24 cellular contexts compared by ENCODE assay signal in the genomic region with DNA sequence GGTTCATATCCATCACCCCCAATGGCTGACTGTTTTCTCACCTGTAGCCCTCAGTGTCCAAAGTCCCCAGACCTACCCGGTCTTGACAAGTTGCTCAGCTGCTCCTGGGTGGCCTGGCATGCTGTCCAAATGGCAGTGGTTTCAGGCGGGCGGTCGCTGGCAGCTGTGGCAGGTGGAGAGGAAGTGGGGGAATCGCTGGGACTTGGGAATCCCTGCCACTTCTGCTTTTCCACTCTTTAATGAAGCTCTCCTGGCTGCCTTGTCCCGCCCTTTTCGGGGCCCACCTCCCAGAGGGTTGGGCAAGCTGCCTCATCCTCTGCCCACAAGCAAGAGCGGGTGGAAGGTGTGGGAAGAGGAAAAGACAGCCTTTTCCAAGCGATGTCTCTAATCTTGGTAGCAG. TPM values are rescaled to one million over a fixed set of nuclear protein-coding genes. Genes with fewer than 3 reads are reported as not detected.
A peak's percentile ranks its signal among the peaks of the same experiment; 100 is the strongest.
DNase-seq lines count a peak whose midpoint lies in the region; ATAC-seq, FAIRE-seq and TF ChIP-seq lines count a peak whose summit lies in the region.
"Had no signal": no experiment of that assay in that cellular context is flagged by ENCODE, and none has a peak within 500 bp of the region (broad histone marks: within the 10 kb centered on the region; RNA-seq: fewer than 3 reads in every experiment).

A gene with protein sequence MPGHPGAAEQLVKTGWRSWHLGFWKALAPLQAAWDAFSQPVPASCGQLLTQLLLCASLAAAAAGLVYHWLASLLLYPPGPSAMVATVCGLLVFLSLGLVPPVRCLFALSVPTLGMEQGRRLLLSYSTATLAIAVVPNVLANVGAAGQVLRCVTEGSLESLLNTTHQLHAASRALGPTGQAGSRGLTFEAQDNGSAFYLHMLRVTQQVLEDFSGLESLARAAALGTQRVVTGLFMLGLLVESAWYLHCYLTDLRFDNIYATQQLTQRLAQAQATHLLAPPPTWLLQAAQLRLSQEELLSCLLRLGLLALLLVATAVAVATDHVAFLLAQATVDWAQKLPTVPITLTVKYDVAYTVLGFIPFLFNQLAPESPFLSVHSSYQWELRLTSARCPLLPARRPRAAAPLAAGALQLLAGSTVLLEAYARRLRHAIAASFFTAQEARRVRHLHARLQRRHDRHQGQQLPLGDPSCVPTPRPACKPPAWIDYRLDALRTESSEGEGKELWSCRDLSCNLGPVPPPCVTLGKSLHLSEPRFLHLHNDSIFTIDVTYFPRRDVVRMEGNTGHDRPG (minus strand): TSS at position 214 of the 400 bp plus-strand sequence. CDS start 94 bp downstream, at position 120.

- POLR2A ChIA-PET in GM12878 (lab: Charles Lee), result interaction anchor here (2.2 kb wide), 1 partner anchor 136 kb away, joined by 9 read pairs; no protein-coding TSS in a partner anchor

- ATAC-seq in GM12878, result no peak
- no peak for ATAC-seq in HG02763 (IDR thresholded peaks at IDR 0.05; ENCODE audit: unreplicated experiment)
- ATAC-seq: effector memory CD8-positive, alpha-beta T cell; sciatic nerve had no signal

- H3K9me3 ChIP-seq in GM12878 (replicated peaks; ENCODE audit: control insufficient read depth, insufficient read depth, low read length), result no peaks in the 10 kb centered on the region
- no peaks in the 10 kb centered on the region for H3K9me3 ChIP-seq in Peyer's patch
- H3K9me3 ChIP-seq: ascending aorta, MG63, ovary, uterus had no signal

- WGBS in GM12878 (ENCODE audit: insufficient coverage, insufficient replicate concordance, low lambda C conversion rate, missing lambda C conversion rate), result 65% methylated on average over 9 of the region's 9 CpGs

- 0 out of 2 replicates have a peak within 1 kb of the TSS, but pooled peaks have one; percentile 4 for H3K9ac ChIP-seq in GM12878 (ENCODE audit: control insufficient read depth, insufficient read depth, low read length)

- peak within 1 kb of the TSS; percentile 76 for H3K27ac ChIP-seq in GM12878 (ENCODE audit: control insufficient read depth, insufficient read depth)
- H3K27ac ChIP-seq in substantia nigra (ENCODE audit: low read depth, low read length, poor library complexity, severe bottlenecking), result no peak within 1 kb of the TSS
- H3K27ac ChIP-seq in Peyer's patch, result no peak within 1 kb of the TSS
- H3K27ac ChIP-seq: ascending aorta, ovary, SK-N-MC, uterus had no signal

- FAIRE-seq in GM12878 (lab: Jason Lieb, UNC), result no peak

- H3K4me3 ChIP-seq in NB4 (ENCODE audit: low read depth, low read length) (peak within 1 kb of the TSS; percentile 6), GM12878 (no peak within 1 kb of the TSS; the same call in 1 of the 2 replicates), Peyer's patch (no peak within 1 kb of the TSS)
- H3K4me3 ChIP-seq: ascending aorta, MG63, ovary, SK-N-MC, uterus had no signal

- no peaks in the 10 kb centered on the region for H3K27me3 ChIP-seq in GM12878 (replicated peaks in 1 of 2; ENCODE audit: control insufficient read depth in 2 of 2, insufficient read depth in 2 of 2, low read length in 1 of 2)
- no peaks in the 10 kb centered on the region for H3K27me3 ChIP-seq in Peyer's patch
- H3K27me3 ChIP-seq: ascending aorta, MG63, ovary, uterus had no signal

- H3K4me2 ChIP-seq in GM12878 (ENCODE audit: control insufficient read depth, insufficient read depth), result no peak within 1 kb of the TSS; the same call in 1 of the 2 replicates

- no peaks in the 10 kb centered on the region for H4K20me1 ChIP-seq in GM12878 (ENCODE audit: control insufficient read depth, insufficient read depth)

- H3K36me3 ChIP-seq in GM12878 (ENCODE audit: control insufficient read depth in 2 of 2, insufficient read depth in 2 of 2, low read length in 1 of 2) (no peaks in the 10 kb centered on the region), Peyer's patch (no peaks in the 10 kb centered on the region)
- H3K36me3 ChIP-seq: ascending aorta, MG63, ovary, uterus had no signal

- no peak for TF ChIP-seq RAD21 in GM12878 (IDR thresholded peaks at IDR 0.05; ENCODE audit: insufficient read depth, low read depth, low read length)

- in situ Hi-C loops in GM12878 (cut with MboI), result loop anchor here (10.0 kb wide), 1 partner anchor 134 kb away; a partner anchor contains a TSS

- peak; percentile 12 to 24 for DNase-seq in AML-193 (lab: John Stamatoyannopoulos, UW)
- DNase-seq in GF-D8 (lab: John Stamatoyannopoulos, UW), result peak; percentile 38
- DNase-seq in NB4 (ENCODE audit: low read depth), result peak; percentile 86
- DNase-seq in GM12878 (ENCODE audit: low read depth, low spot score), result no peak
- no peak for DNase-seq in substantia nigra (lab: John Stamatoyannopoulos, UW)
- no peak for DNase-seq in Peyer's patch
- no peak for DNase-seq in NCI-H2227 treated with DMSO at 0.1 percent for 48 hours (lab: John Stamatoyannopoulos, UW)
- DNase-seq: activated CD4-positive, alpha-beta T cell treated with anti-CD3 and anti-CD28 coated beads, Interleukin-2, amount 10 ng/mL, durations not matched to agents 7 days and 5 days; activated naive CD4-positive, alpha-beta T cell treated with anti-CD3 and anti-CD28 coated beads, Interleukin-2, amount 10 ng/mL, durations not matched to agents 7 days and 5 days; activated T-cell treated with anti-CD3 and anti-CD28 coated beads, Interleukin-2, amount 50 U/mL, for 1 hour; COR-L47; effector memory CD8-positive, alpha-beta T cell; glutamatergic neuron; MG63; NCI-H1930; NCI-H510A; ovary; uterus had no signal

- SMC1A ChIA-PET in GM12878 (lab: Charles Lee; ENCODE audit: uncharacterized antibody, unreplicated experiment), result interaction anchor here (0.8 to 4.3 kb wide), 10 partner anchors 9 to 136 kb away, joined by 3 to 19 read pairs (median 4); no protein-coding TSS in a partner anchor

- intact Hi-C loops in GM12878 (cut with micrococcal nuclease; ENCODE audit: unreplicated experiment), result no loop called here

- H3K79me2 ChIP-seq in GM12878 (ENCODE audit: control insufficient read depth, insufficient read depth, low read length), result no peaks in the 10 kb centered on the region

- H3K4me1 ChIP-seq in GM12878 (ENCODE audit: control insufficient read depth, insufficient read depth, low read length), result peaks cover 70% of the 10 kb centered on the region
- no peaks in the 10 kb centered on the region for H3K4me1 ChIP-seq in Peyer's patch
- H3K4me1 ChIP-seq: ascending aorta, uterus had no signal

- RAD21 ChIA-PET in GM12878 (lab: Charles Lee; ENCODE audit: unreplicated experiment), result interaction anchor here (1.2 kb wide), 1 partner anchor 31 kb away, joined by 4 read pairs; no protein-coding TSS in a partner anchor

- TF ChIP-seq CTCF in NB4 (IDR thresholded peaks at IDR 0.05; ENCODE audit: low read depth, low read length) (no peak), GM12878 (IDR thresholded peaks at IDR 0.05 in 2 of 3, conservative IDR thresholded peaks at IDR 0.05 in 1 of 3; ENCODE audit: control insufficient read depth in 2 of 3, extremely low read depth in 1 of 3, insufficient read depth in 1 of 3, low read depth in 3 of 3, low read length in 3 of 3) (no peak), Peyer's patch (IDR thresholded peaks at IDR 0.05) (no peak)

- no peak within 1 kb of the TSS; the same call in 1 of the 2 replicates for H2AFZ ChIP-seq in GM12878 (ENCODE audit: control insufficient read depth, low read depth, low read length)

- TF ChIP-seq POLR2A in NB4 (IDR thresholded peaks at IDR 0.05; ENCODE audit: extremely low read depth, insufficient read length) (no peak), GM12878 (IDR thresholded peaks at IDR 0.05; ENCODE audit: low read depth, low read length) (no peak), Peyer's patch (IDR thresholded peaks at IDR 0.05) (no peak)

- BruUV-seq in GM12878 (replicated peaks; lab: Mats Ljungman, UMichigan), result no TSS peak

- CTCF ChIA-PET in GM12878 (lab: Yijun Ruan, JAX), result interaction anchor here (1.1 to 4.3 kb wide), 8 partner anchors 9 to 139 kb away, joined by 3 to 43 read pairs (median 9); a partner anchor contains a TSS

- TF ChIP-seq EP300 in GM12878 (IDR thresholded peaks at IDR 0.05; ENCODE audit: borderline replicate concordance in 1 of 2, control insufficient read depth in 1 of 2, low read depth in 2 of 2, low read length in 2 of 2), result no peak

RNA-seq across cellular contexts. Expression of the gene that starts here (rescaled TPM):
- total RNA-seq in GM12878 (2013; cell fraction: nucleolus; rRNA removed), result 1.2 and 1.3 TPM in 2 replicates
- total RNA-seq in GM12878 (2014; rRNA removed) (0.11 and 0.45 TPM in 2 replicates), GM12878 (2014; rRNA removed; fragmentation: Illumina TruSeq; extraction: Trizol) (0.09 TPM in 1 of 2 replicates, not detected in the other), GM12878 (2021) (0.23 and 0.35 TPM in 2 replicates), Peyer's patch (not detected)
- not detected for polyA plus RNA-seq in GM12878 (2011; ENCODE audit: low read depth)
- polyA plus RNA-seq in GM12878 (2011; rRNA removed) (0.17 and 0.22 TPM in 2 replicates), GM12878 (2014; fragmentation: Illumina TruSeq; extraction: Trizol) (0.15 and 0.46 TPM in 2 replicates), GM12878 (2014; fragmentation: Nextera tagmentation; extraction: Ambion mirVana) (under 1 TPM in 1 of 2 experiments, not detected in 1; 0.09 TPM), GM12878 (2014; rRNA removed) (0.19 and 0.46 TPM in 2 replicates), GM12878 (2016; fragmentation: Nextera tagmentation; extraction: Ambion mirVana) (under 1 TPM; 0.14 to 0.23 TPM)
- 0.16 and 0.28 TPM in 2 replicates for polyA plus RNA-seq in GM12878 (2011; cell fraction: cytosol; rRNA removed)
- polyA plus RNA-seq in GM12878 (2011; cell fraction: nucleus; rRNA removed), result 0.19 and 0.22 TPM in 2 replicates
- polyA plus RNA-seq in GM12878 (2012), result 0.17 and 0.24 TPM in 2 replicates
- polyA minus RNA-seq in GM12878 (2011; rRNA and poly(A)+ RNA removed), result 0.15 and 0.22 TPM in 2 replicates
- not detected in 2 replicates for polyA minus RNA-seq in GM12878 (2011; cell fraction: cytosol; rRNA and poly(A)+ RNA removed)
- polyA minus RNA-seq in GM12878 (2011; cell fraction: nucleus; rRNA and poly(A)+ RNA removed), result 0.12 and 0.29 TPM in 2 replicates
- total RNA-seq: activated CD4-positive, alpha-beta T cell treated with anti-CD3 and anti-CD28 coated beads, Interleukin-2, amount 10 ng/mL, durations not matched to agents 7 days and 5 days; ascending aorta; cerebellum; liver; ovary; sciatic nerve; uterus had no signal
- polyA plus RNA-seq: liver had no signal

Comparison
In these comparisons a context has a peak if more than half of its experiments do, and no peak if none do; other contexts are left out.
1. DNase-seq: peak in AML-193 (2 of 2), GF-D8 (single experiment) and NB4 (single experiment); none in GM12878 (single experiment), substantia nigra (0 of 49), Peyer's patch (0 of 3) and NCI-H2227 treated with DMSO at 0.1 percent for 48 hours (single experiment).